In genomic region chr5:37539459-37539858, GRCh38 we compare ENCODE assay signal across 25 cellular contexts.
"Had no signal": no experiment of that assay in that cellular context is flagged by ENCODE, and none has a peak within 500 bp of the region (broad histone marks: within the 10 kb centered on the region; RNA-seq: fewer than 3 reads in every experiment).

No MANE protein-coding gene starts in this region.

- FAIRE-seq: endothelial cell of umbilical vein, frontal cortex had no signal

- H3K36me3 ChIP-seq: esophagus squamous epithelium, lower lobe of right lung, ovary, sigmoid colon, thyroid gland had no signal

- H3K27ac ChIP-seq: coronary artery, esophagus squamous epithelium, lower lobe of right lung, ovary, psoas muscle, sigmoid colon, stomach, thyroid gland had no signal

- H3K4me1 ChIP-seq: esophagus squamous epithelium, lower lobe of right lung, psoas muscle, sigmoid colon, stomach had no signal

- H3K9me3 ChIP-seq: esophagus squamous epithelium, lower lobe of right lung, ovary, psoas muscle, sigmoid colon, stomach, thyroid gland had no signal

- ATAC-seq: left ventricle myocardium superior; lower lobe of right lung; natural killer cell; psoas muscle; right cardiac atrium; stimulated activated effector memory CD8-positive, alpha-beta T cell treated with anti-CD3 and anti-CD28 coated beads, Interleukin-12 subunit alpha, Interleukin-12 subunit beta, amount 100 ng/mL, for 72 hours had no signal

- DNase-seq: dermis blood vessel endothelial cell; effector memory CD4-positive, alpha-beta T cell; erythroblast; esophagus squamous epithelium; hypothalamus; immature natural killer cell; islet precursor cell; left ventricle myocardium superior; lower lobe of right lung; natural killer cell; occipital lobe; ovary; posterior cingulate gyrus; psoas muscle; right cardiac atrium; sigmoid colon; stimulated activated CD4-positive, alpha-beta T cell treated with anti-CD3 and anti-CD28 coated beads, Interleukin-2, amount 100 ng/mL, for 24 hours; stimulated activated CD4-positive, alpha-beta T cell treated with anti-CD3 and anti-CD28 coated beads, Interleukin-4, amount 100 ng/mL, for 24 hours; stimulated activated naive CD4-positive, alpha-beta T cell treated with Interleukin-2 at 50 U/mL for 16 hours; stomach; thyroid gland had no signal

- H3K27me3 ChIP-seq: esophagus squamous epithelium, ovary, sigmoid colon, stomach, thyroid gland had no signal

- H3K4me3 ChIP-seq: coronary artery, esophagus squamous epithelium, lower lobe of right lung, ovary, psoas muscle, sigmoid colon, stomach, thyroid gland had no signal
